ENCODE assay signal across 15 cellular contexts in the genomic region with DNA sequence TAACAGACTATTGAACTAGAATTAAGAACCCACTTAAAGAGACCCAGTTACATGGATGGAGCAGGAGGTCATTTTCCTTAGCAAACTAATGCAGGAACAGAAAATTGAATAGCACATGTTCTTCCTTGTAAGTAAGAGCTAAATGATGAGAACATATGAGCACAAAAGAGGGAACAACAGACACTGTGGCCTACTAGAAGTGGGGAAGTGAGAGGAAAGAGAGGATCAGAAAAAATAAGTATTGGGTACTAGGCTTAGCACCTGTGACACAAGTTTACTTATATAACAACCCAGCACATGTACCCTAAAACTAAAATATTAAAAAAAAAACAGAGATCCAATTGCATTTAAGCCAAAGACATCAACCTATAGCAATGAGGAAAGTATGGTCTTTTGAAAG.
DNase-seq lines count a peak whose midpoint lies in the region; ATAC-seq, FAIRE-seq and TF ChIP-seq lines count a peak whose summit lies in the region.
"Had no signal": no experiment of that assay in that cellular context is flagged by ENCODE, and none has a peak within 500 bp of the region (broad histone marks: within the 10 kb centered on the region; RNA-seq: fewer than 3 reads in every experiment).

No MANE protein-coding gene starts in this region.

- H3F3A ChIP-seq in OCI-LY1 (ENCODE audit: insufficient read depth, low read length), result no peaks in the 10 kb centered on the region

- peaks cover 23% of the 10 kb centered on the region for H3K36me3 Mint-ChIP-seq in stimulated activated memory B cell treated with anti-CD40 and anti-IgM and Interleukin-4, amounts not matched to agents 10 μg/mL and 1 μg/mL and 100 μg/mL, for 72 hours

- FAIRE-seq in D721Med (lab: Jason Lieb, UNC), result no peak

- peak; percentile 82 for ATAC-seq in GM19324 (IDR thresholded peaks at IDR 0.05; ENCODE audit: low FRiP score, unreplicated experiment)
- ATAC-seq in HG02642 (IDR thresholded peaks at IDR 0.05; ENCODE audit: poor library complexity, unreplicated experiment), result peak; percentile 74
- ATAC-seq in stimulated activated memory B cell treated with anti-CD40 and anti-IgM and Interleukin-4, amounts not matched to agents 10 μg/mL and 1 μg/mL and 100 μg/mL, for 72 hours, result peak; percentile 75
- ATAC-seq: activated CD8-positive, alpha-beta T cell treated with anti-CD3 and anti-CD28 coated beads, Interleukin-2, amount 10 ng/mL, durations not matched to agents 7 days and 5 days; esophagus mucosa; left ventricle myocardium superior had no signal

- H3K4me2 ChIP-seq in OCI-LY1 (ENCODE audit: low read length), result no peak overlapping the region; the same call in 1 of the 2 replicates

- H4K20me1 ChIP-seq in OCI-LY1 (ENCODE audit: insufficient read depth, low read length), result no peaks in the 10 kb centered on the region

- DNase-seq in COLO829 (ENCODE audit: low spot score) (no peak), D721Med (ENCODE audit: insufficient read length, low spot score) (no peak), HAP-1 (ENCODE audit: low spot score in 2 of 2) (no peak)
- DNase-seq: activated CD8-positive, alpha-beta T cell treated with anti-CD3 and anti-CD28 coated beads, Interleukin-2, amount 10 ng/mL, durations not matched to agents 7 days and 5 days; activated naive CD4-positive, alpha-beta T cell treated with anti-CD3 and anti-CD28 coated beads for 36 hours; left ventricle myocardium superior; NCI-H1092 treated with DMSO at 0.1 percent for 48 hours; NCI-H510A; nephron progenitor cell; thyroid gland had no signal

- TF ChIP-seq CTCF in OCI-LY1 (IDR thresholded peaks at IDR 0.05; ENCODE audit: low read length) (no peak), D721Med (IDR thresholded peaks at IDR 0.05; ENCODE audit: insufficient read depth, missing control alignments) (no peak)

- H3K4me3 Mint-ChIP-seq in stimulated activated memory B cell treated with anti-CD40 and anti-IgM and Interleukin-4, amounts not matched to agents 10 μg/mL and 1 μg/mL and 100 μg/mL, for 72 hours, result no peak overlapping the region
- H3K4me3 Mint-ChIP-seq: activated CD8-positive, alpha-beta T cell treated with anti-CD3 and anti-CD28 coated beads, Interleukin-2, amount 10 ng/mL, durations not matched to agents 7 days and 5 days; activated naive CD4-positive, alpha-beta T cell treated with anti-CD3 and anti-CD28 coated beads for 36 hours; nephron progenitor cell had no signal

- peak overlapping the region; percentile 60 for H3K27ac Mint-ChIP-seq in stimulated activated memory B cell treated with anti-CD40 and anti-IgM and Interleukin-4, amounts not matched to agents 10 μg/mL and 1 μg/mL and 100 μg/mL, for 72 hours
- H3K27ac Mint-ChIP-seq: activated CD8-positive, alpha-beta T cell treated with anti-CD3 and anti-CD28 coated beads, Interleukin-2, amount 10 ng/mL, durations not matched to agents 7 days and 5 days; activated naive CD4-positive, alpha-beta T cell treated with anti-CD3 and anti-CD28 coated beads for 36 hours; nephron progenitor cell had no signal

- H3K9me3 Mint-ChIP-seq in stimulated activated memory B cell treated with anti-CD40 and anti-IgM and Interleukin-4, amounts not matched to agents 10 μg/mL and 1 μg/mL and 100 μg/mL, for 72 hours, result no peaks in the 10 kb centered on the region
- H3K9me3 Mint-ChIP-seq: activated naive CD4-positive, alpha-beta T cell treated with anti-CD3 and anti-CD28 coated beads for 36 hours; nephron progenitor cell had no signal

- no peak overlapping the region for H2AFZ ChIP-seq in OCI-LY1 (ENCODE audit: low read length)

- H3K36me3 ChIP-seq in OCI-LY1 (ENCODE audit: insufficient read depth, low read length) (peaks cover 7% of the 10 kb centered on the region; the same call in 1 of the 2 replicates), HAP-1 (replicated peaks) (no peaks in the 10 kb centered on the region)
- H3K36me3 ChIP-seq: thyroid gland had no signal

- H3K79me2 ChIP-seq in OCI-LY1 (ENCODE audit: insufficient read depth, low read length), result peaks cover 98% of the 10 kb centered on the region

- H3K4me1 ChIP-seq in OCI-LY1 (ENCODE audit: insufficient read depth, low read length, severe bottlenecking) (peaks cover 33% of the 10 kb centered on the region), HAP-1 (no peaks in the 10 kb centered on the region)

- H3K4me1 Mint-ChIP-seq in stimulated activated memory B cell treated with anti-CD40 and anti-IgM and Interleukin-4, amounts not matched to agents 10 μg/mL and 1 μg/mL and 100 μg/mL, for 72 hours, result peaks cover 43% of the 10 kb centered on the region
- H3K4me1 Mint-ChIP-seq: nephron progenitor cell had no signal

- no peaks in the 10 kb centered on the region for H3K9me3 ChIP-seq in OCI-LY1 (ENCODE audit: low read length)
- H3K9me3 ChIP-seq in HAP-1, result no peaks in the 10 kb centered on the region
- H3K9me3 ChIP-seq: thyroid gland had no signal

- H3K27me3 Mint-ChIP-seq in stimulated activated memory B cell treated with anti-CD40 and anti-IgM and Interleukin-4, amounts not matched to agents 10 μg/mL and 1 μg/mL and 100 μg/mL, for 72 hours, result no peaks in the 10 kb centered on the region

- H3K9me2 ChIP-seq in OCI-LY1 (ENCODE audit: low read depth, low read length), result no peaks in the 10 kb centered on the region

- H3K4me3 ChIP-seq in OCI-LY1 (ENCODE audit: low read depth, low read length, poor library complexity, severe bottlenecking), result no peak overlapping the region
- no peak overlapping the region for H3K4me3 ChIP-seq in HAP-1
- H3K4me3 ChIP-seq: thyroid gland had no signal

- H3K9ac ChIP-seq in OCI-LY1 (ENCODE audit: low read length), result no peak overlapping the region

- H3K27me3 ChIP-seq in OCI-LY1 (ENCODE audit: insufficient read depth, low read length) (no peaks in the 10 kb centered on the region), HAP-1 (ENCODE audit: low read depth) (no peaks in the 10 kb centered on the region)
- H3K27me3 ChIP-seq: thyroid gland had no signal

- peak overlapping the region; percentile 44 for H3K27ac ChIP-seq in OCI-LY1 (ENCODE audit: low read depth, low read length, poor library complexity, severe bottlenecking)
- H3K27ac ChIP-seq: thyroid gland had no signal

- in situ Hi-C loops in HAP-1 (cut with MboI; ENCODE audit: low sequenced_read_pairs), result no loop called here
